14 cellular contexts compared by ENCODE assay signal in genomic region chr9:81032831-81033230, GRCh38.
DNase-seq lines count a peak whose midpoint lies in the region; ATAC-seq, FAIRE-seq and TF ChIP-seq lines count a peak whose summit lies in the region.
"Had no signal": no experiment of that assay in that cellular context is flagged by ENCODE, and none has a peak within 500 bp of the region (broad histone marks: within the 10 kb centered on the region; RNA-seq: fewer than 3 reads in every experiment).

No MANE protein-coding gene starts in this region.

- H3K27ac Mint-ChIP-seq in nephron = peak overlapping the region in 2 of 3 experiments; percentile 16 to 60
- H3K27ac Mint-ChIP-seq in activated T-helper 2 cell treated with anti-CD3 and anti-CD28 coated beads, Interferon-gamma antibody, Interleukin-2, Interleukin-4, amounts not matched to agents 10 μg/mL and 5 μg/mL and 100 μg/mL, durations not matched to agents 14 hours and 24 hours and 36 hours = no peak overlapping the region
- H3K27ac Mint-ChIP-seq: activated naive CD4-positive, alpha-beta T cell treated with anti-CD3 and anti-CD28 coated beads, Interleukin-2, amount 50 U/mL, for 72 hours; WTC11 had no signal

- ATAC-seq in HepG2 = no peak
- ATAC-seq: activated naive CD4-positive, alpha-beta T cell treated with anti-CD3 and anti-CD28 coated beads, Interleukin-2, amount 50 U/mL, for 72 hours; WTC11 had no signal

- no peaks in the 10 kb centered on the region for H3K79me2 ChIP-seq in HepG2 (ENCODE audit: insufficient read depth, low read length)

- H3K9me3 ChIP-seq in HepG2 (ENCODE audit: low read length) = no peaks in the 10 kb centered on the region
- H3K9me3 ChIP-seq: HAP-1, vagina had no signal

- intact Hi-C loops in activated T-helper 2 cell treated with anti-CD3 and anti-CD28 coated beads, Interferon-gamma antibody, Interleukin-2, Interleukin-4, amounts not matched to agents 10 μg/mL and 5 μg/mL and 100 μg/mL, durations not matched to agents 14 hours and 24 hours and 36 hours (cut with micrococcal nuclease) = no loop called here
- intact Hi-C loops in HepG2 (cut with micrococcal nuclease; ENCODE audit: unreplicated experiment) = no loop called here

- H3K36me3 ChIP-seq in HepG2 (replicated peaks in 1 of 2; ENCODE audit: control insufficient read depth in 1 of 2, insufficient read depth in 2 of 2, low read length in 2 of 2) = no peaks in the 10 kb centered on the region
- H3K36me3 ChIP-seq: HAP-1, vagina had no signal

- TF ChIP-seq EP300 in HepG2 (IDR thresholded peaks at IDR 0.05; ENCODE audit: low read depth in 2 of 2, low read length in 2 of 2) (no peak), HepG2 (CRISPR knock-in tag; IDR thresholded peaks at IDR 0.05; ENCODE audit: borderline replicate concordance) (no peak)

- H3K27me3 Mint-ChIP-seq in nephron (ENCODE audit: low read depth) = no peaks in the 10 kb centered on the region
- no peaks in the 10 kb centered on the region for H3K27me3 Mint-ChIP-seq in activated T-helper 2 cell treated with anti-CD3 and anti-CD28 coated beads, Interferon-gamma antibody, Interleukin-2, Interleukin-4, amounts not matched to agents 10 μg/mL and 5 μg/mL and 100 μg/mL, durations not matched to agents 14 hours and 24 hours and 36 hours (ENCODE audit: low read depth)

- DNase-seq in COLO829 (ENCODE audit: low spot score) (peak; percentile 51), LHCN-M2 (ENCODE audit: low read depth) (peak; percentile 46), fibroblast of mammary gland (ENCODE audit: low read depth) (peak; percentile 32), DMS153 treated with DMSO at 0.1 percent for 48 hours (lab: John Stamatoyannopoulos, UW; ENCODE audit: unreplicated experiment) (no peak), HepG2 (ENCODE audit: low spot score) (no peak)
- DNase-seq in activated T-helper 2 cell treated with anti-CD3 and anti-CD28 coated beads, Interferon-gamma antibody, Interleukin-2, Interleukin-4, amounts not matched to agents 10 μg/mL and 5 μg/mL and 100 μg/mL, durations not matched to agents 14 hours and 24 hours and 36 hours (ENCODE audit: low spot score) = no peak
- no peak for DNase-seq in activated CD8-positive, alpha-beta memory T cell treated with anti-CD3 and anti-CD28 coated beads, Interleukin-2, amount 50 U/mL, for 48 hours
- DNase-seq: GF-D8; stimulated activated CD4-positive, alpha-beta T cell treated with anti-CD3 and anti-CD28 coated beads, Interleukin-2, amount 100 ng/mL, for 48 hours had no signal

- TF ChIP-seq POLR2A in HepG2 (IDR thresholded peaks at IDR 0.05; ENCODE audit: insufficient read depth in 1 of 2, low read depth in 2 of 2, low read length in 2 of 2) = no peak

- H3K36me3 Mint-ChIP-seq in nephron (ENCODE audit: low read depth) = no peaks in the 10 kb centered on the region
- H3K36me3 Mint-ChIP-seq in activated T-helper 2 cell treated with anti-CD3 and anti-CD28 coated beads, Interferon-gamma antibody, Interleukin-2, Interleukin-4, amounts not matched to agents 10 μg/mL and 5 μg/mL and 100 μg/mL, durations not matched to agents 14 hours and 24 hours and 36 hours (ENCODE audit: low read depth) = no peaks in the 10 kb centered on the region
- H3K36me3 Mint-ChIP-seq: activated naive CD4-positive, alpha-beta T cell treated with anti-CD3 and anti-CD28 coated beads, Interleukin-2, amount 50 U/mL, for 72 hours; WTC11 had no signal

- CTCF ChIA-PET in HepG2 (lab: Yijun Ruan, JAX; ENCODE audit: low intra/inter-chr PET ratio, low total read pairs) = no interaction called here

- no peaks in the 10 kb centered on the region for H3K27me3 ChIP-seq in HepG2 (ENCODE audit: control insufficient read depth in 1 of 2, insufficient read depth in 2 of 2, low read length in 2 of 2)
- H3K27me3 ChIP-seq: vagina had no signal

- H3K4me2 ChIP-seq in HepG2 (ENCODE audit: low read depth, low read length) = no peak overlapping the region

- H2AFZ ChIP-seq in HepG2 (ENCODE audit: low read length) = no peak overlapping the region

- in situ Hi-C loops in HepG2 (cut with HindIII; ENCODE audit: extremely low pct_ligation_motif_present, low pct_unique_long_range_greater_than_20kb) = no loop called here

- TF ChIP-seq CTCF in fibroblast of mammary gland (conservative IDR thresholded peaks at IDR 0.05; ENCODE audit: control insufficient read depth, insufficient read depth, low read depth, low read length) (no peak), nephron (IDR thresholded peaks at IDR 0.05; ENCODE audit: unreplicated experiment in 3 of 3) (no peak), HepG2 (CRISPR knock-in tag; IDR thresholded peaks at IDR 0.05) (no peak)

- WGBS in HepG2 (ENCODE audit: low lambda C conversion rate) = 0% methylated on average over 1 of the region's 1 CpG

- H3K4me1 ChIP-seq in HepG2 (ENCODE audit: insufficient read depth, low read length) = no peaks in the 10 kb centered on the region
- H3K4me1 ChIP-seq: HAP-1 had no signal

- POLR2A ChIA-PET in HepG2 (lab: Yijun Ruan, JAX) = no interaction called here

- no peak overlapping the region for H3K4me3 Mint-ChIP-seq in nephron
- H3K4me3 Mint-ChIP-seq in activated T-helper 2 cell treated with anti-CD3 and anti-CD28 coated beads, Interferon-gamma antibody, Interleukin-2, Interleukin-4, amounts not matched to agents 10 μg/mL and 5 μg/mL and 100 μg/mL, durations not matched to agents 14 hours and 24 hours and 36 hours (ENCODE audit: low read depth) = no peak overlapping the region
- H3K4me3 Mint-ChIP-seq: WTC11 had no signal

- peaks cover 9% of the 10 kb centered on the region for H3K4me1 Mint-ChIP-seq in nephron
- no peaks in the 10 kb centered on the region for H3K4me1 Mint-ChIP-seq in activated T-helper 2 cell treated with anti-CD3 and anti-CD28 coated beads, Interferon-gamma antibody, Interleukin-2, Interleukin-4, amounts not matched to agents 10 μg/mL and 5 μg/mL and 100 μg/mL, durations not matched to agents 14 hours and 24 hours and 36 hours (ENCODE audit: low read depth)

- TF ChIP-seq RAD21 in HepG2 (CRISPR knock-in tag; IDR thresholded peaks at IDR 0.05) = no peak

- H3K9me3 Mint-ChIP-seq in nephron = no peaks in the 10 kb centered on the region
- peaks cover 4% of the 10 kb centered on the region for H3K9me3 Mint-ChIP-seq in activated T-helper 2 cell treated with anti-CD3 and anti-CD28 coated beads, Interferon-gamma antibody, Interleukin-2, Interleukin-4, amounts not matched to agents 10 μg/mL and 5 μg/mL and 100 μg/mL, durations not matched to agents 14 hours and 24 hours and 36 hours
- H3K9me3 Mint-ChIP-seq: WTC11 had no signal

- BruUV-seq in HepG2 (replicated peaks; lab: Mats Ljungman, UMichigan) = no TSS peak

- H4K20me1 ChIP-seq in HepG2 (ENCODE audit: insufficient read depth, low read length) = no peaks in the 10 kb centered on the region

- no peak overlapping the region for H3K4me3 ChIP-seq in fibroblast of mammary gland (ENCODE audit: control insufficient read depth, low read depth, low read length)
- H3K4me3 ChIP-seq in HepG2 (replicated peaks in 1 of 3; ENCODE audit: insufficient read depth in 1 of 3, low read depth in 2 of 3, low read length in 3 of 3) = no peak overlapping the region
- H3K4me3 ChIP-seq: HAP-1, vagina had no signal

- no peak overlapping the region for H3K9ac ChIP-seq in HepG2 (ENCODE audit: insufficient read depth, low read depth, low read length)

- no peak overlapping the region for H3K27ac ChIP-seq in HepG2 (ENCODE audit: extremely low read length, insufficient read depth, low read length)
- H3K27ac ChIP-seq: vagina had no signal

- no peak for FAIRE-seq in HepG2 (lab: Jason Lieb, UNC)

TF ChIP-seq in HepG2, 621 proteins besides CTCF, POLR2A, EP300 and RAD21:
- no peak for TF ChIP-seq BORCS8-MEF2B (CRISPR knock-in tag; IDR thresholded peaks at IDR 0.05)

Comparison
In these comparisons a context has a peak if more than half of its experiments do, and no peak if none do; other contexts are left out.
1. DNase-seq: peak in COLO829 (single experiment), LHCN-M2 (single experiment) and fibroblast of mammary gland (single experiment); none in activated T-helper 2 cell treated with anti-CD3 and anti-CD28 coated beads, Interferon-gamma antibody, Interleukin-2, Interleukin-4, amounts not matched to agents 10 μg/mL and 5 μg/mL and 100 μg/mL, durations not matched to agents 14 hours and 24 hours and 36 hours (single experiment), DMS153 treated with DMSO at 0.1 percent for 48 hours (single experiment), activated CD8-positive, alpha-beta memory T cell treated with anti-CD3 and anti-CD28 coated beads, Interleukin-2, amount 50 U/mL, for 48 hours (single experiment) and HepG2 (single experiment).